ENCODE assay signal across 1 cellular context in genomic region chr1:76682152-76682551, GRCh38.
TF ChIP-seq lines count a peak whose summit lies in the region.

No MANE protein-coding gene starts in this region.

TF ChIP-seq in SK-N-SH, 30 proteins besides CTCF, POLR2A, EP300 and RAD21 (continued from another document):
- no peak for TF ChIP-seq CHD2 (IDR thresholded peaks at IDR 0.05; ENCODE audit: low read length, partially characterized antibody)
- no peak for TF ChIP-seq TEAD4 (IDR thresholded peaks at IDR 0.05; ENCODE audit: borderline replicate concordance, insufficient read depth)
TF ChIP-seq in SK-N-SH: peak in this region for 0.
